26 cellular contexts compared by ENCODE assay signal in the genomic region with DNA sequence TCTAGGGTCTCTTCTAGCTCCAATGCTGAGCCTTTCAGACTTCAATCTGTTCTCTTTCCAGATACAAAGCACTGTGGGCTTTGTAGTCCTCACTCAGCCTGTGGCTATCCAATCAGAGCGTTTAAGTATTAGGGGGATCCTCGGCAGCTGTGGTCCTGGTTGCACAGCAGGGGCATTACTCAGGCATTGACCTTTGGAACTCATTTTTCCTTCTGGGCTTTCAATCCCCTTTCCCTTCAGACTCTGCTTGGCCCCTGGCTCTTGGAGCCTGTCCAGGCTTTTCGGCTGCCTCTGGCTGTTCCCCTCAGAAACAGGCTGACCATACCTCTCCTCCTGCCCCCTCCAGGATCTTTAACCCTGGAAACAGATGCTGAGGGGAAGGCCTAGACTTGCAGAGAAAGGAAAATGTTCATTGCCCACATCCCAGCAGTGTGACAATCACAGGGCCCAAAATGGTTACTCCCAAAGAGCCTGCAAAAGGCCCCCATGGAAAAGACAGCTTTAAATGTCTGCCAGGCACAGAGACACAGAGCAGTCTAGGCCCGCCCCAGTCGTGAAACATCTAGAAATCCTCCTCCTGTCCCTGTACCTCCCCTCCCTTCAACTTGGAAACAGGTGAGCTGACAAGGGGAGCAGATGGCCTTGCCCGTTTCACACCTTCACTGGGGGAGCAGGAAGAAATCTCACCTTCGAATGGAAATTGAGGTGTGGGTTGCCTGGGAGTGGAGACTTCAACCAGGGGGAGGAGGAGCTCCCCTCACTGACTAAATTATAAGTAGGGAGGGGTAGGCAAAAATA. TPM values are rescaled to one million over a fixed set of nuclear protein-coding genes. Genes with fewer than 3 reads are reported as not detected.
DNase-seq lines count a peak whose midpoint lies in the region; ATAC-seq and TF ChIP-seq lines count a peak whose summit lies in the region.
"Had no signal": no experiment of that assay in that cellular context is flagged by ENCODE, and none has a peak within 500 bp of the region (broad histone marks: within the 10 kb centered on the region; RNA-seq: fewer than 3 reads in every experiment).

No MANE protein-coding gene starts in this region.

- ATAC-seq in heart right ventricle = peak in 1 of 8 donors; percentile 3
- no peak for ATAC-seq in right cardiac atrium
- no peak for ATAC-seq in psoas muscle
- ATAC-seq in GM19463 (IDR thresholded peaks at IDR 0.05; ENCODE audit: unreplicated experiment) = no peak
- no peak for ATAC-seq in GM19455 (IDR thresholded peaks at IDR 0.05; ENCODE audit: unreplicated experiment)
- ATAC-seq: activated CD4-positive, alpha-beta T cell treated with anti-CD3 and anti-CD28 coated beads for 36 hours; HCT116; T-helper 17 cell had no signal

- H3K4me1 ChIP-seq in heart right ventricle (peaks cover 11 to 58% (median 30%) of the 10 kb centered on the region in 9 donors), right cardiac atrium (ENCODE audit: control insufficient read depth, insufficient read depth, low read length) (peaks cover 7% of the 10 kb centered on the region), esophagus squamous epithelium (peaks cover 0 to 40% (median 30%) of the 10 kb centered on the region in 3 donors), psoas muscle (peaks cover 22% of the 10 kb centered on the region), breast epithelium (no peaks in the 10 kb centered on the region)

- intact Hi-C loops in heart right ventricle (cut with DNase I) (no loop called here), right cardiac atrium (cut with DNase I) (no loop called here), esophagus squamous epithelium (cut with DNase I) (no loop called here), psoas muscle (cut with DNase I) (no loop called here), breast epithelium (cut with DNase I; ENCODE audit: low total_unique reads) (no loop called here)

- TF ChIP-seq CTCF in heart right ventricle (IDR thresholded peaks at IDR 0.05) (no peak), esophagus squamous epithelium (IDR thresholded peaks at IDR 0.05) (no peak), psoas muscle (IDR thresholded peaks at IDR 0.05) (no peak), breast epithelium (IDR thresholded peaks at IDR 0.05) (no peak)

- H3K27ac ChIP-seq in heart right ventricle (peak overlapping the region in 8 of 10 donors; percentile 25 to 81 (median 66)), right cardiac atrium (ENCODE audit: low read length) (no peak overlapping the region), esophagus squamous epithelium (peak overlapping the region in 3 of 4 donors; percentile 73 to 79 (median 77)), psoas muscle (peak overlapping the region; percentile 46), breast epithelium (no peak overlapping the region)
- H3K27ac ChIP-seq: HL-60, SK-N-MC had no signal

- H3K36me3 ChIP-seq in heart right ventricle (peaks cover 0 to 6% (median 0%) of the 10 kb centered on the region in 9 donors), esophagus squamous epithelium (no peaks in the 10 kb centered on the region), psoas muscle (ENCODE audit: insufficient read depth in 1 of 2, low read depth in 1 of 2) (no peaks in the 10 kb centered on the region), breast epithelium (no peaks in the 10 kb centered on the region)

- H3K27me3 ChIP-seq in heart right ventricle (no peaks in the 10 kb centered on the region), right cardiac atrium (ENCODE audit: control insufficient read depth, insufficient read depth) (no peaks in the 10 kb centered on the region), esophagus squamous epithelium (no peaks in the 10 kb centered on the region), psoas muscle (ENCODE audit: insufficient read depth in 3 of 3, low read length in 2 of 3) (no peaks in the 10 kb centered on the region), breast epithelium (no peaks in the 10 kb centered on the region)

- H3K9me3 ChIP-seq in heart right ventricle (no peaks in the 10 kb centered on the region), right cardiac atrium (ENCODE audit: control insufficient read depth, low read length) (no peaks in the 10 kb centered on the region), esophagus squamous epithelium (no peaks in the 10 kb centered on the region), psoas muscle (no peaks in the 10 kb centered on the region), breast epithelium (no peaks in the 10 kb centered on the region)

- TF ChIP-seq POLR2A in esophagus squamous epithelium (IDR thresholded peaks at IDR 0.05) (no peak), breast epithelium (IDR thresholded peaks at IDR 0.05) (no peak)

- DNase-seq in heart right ventricle (no peak), right cardiac atrium (no peak), esophagus squamous epithelium (lab: John Stamatoyannopoulos, UW) (no peak), psoas muscle (no peak), CD1c-positive myeloid dendritic cell (ENCODE audit: extremely low spot score) (no peak), breast epithelium (ENCODE audit: low spot score in 2 of 2) (no peak)
- DNase-seq: ACHN; activated CD4-positive, alpha-beta T cell treated with anti-CD3 and anti-CD28 coated beads for 36 hours; activated gamma-delta T cell treated with Interleukin-2 at 50 U/mL for 16 hours; activated T-cell treated with anti-CD3 and anti-CD28 coated beads, Interleukin-2, amount 50 U/mL, for 1 hour; DND-41; Karpas-422; NCI-H146; NCI-H524 treated with DMSO at 0.1 percent for 48 hours; retina; RPMI8226; T-helper 17 cell; trophoblast cell had no signal

- no peak overlapping the region for H3K4me3 ChIP-seq in heart right ventricle
- no peak overlapping the region for H3K4me3 ChIP-seq in right cardiac atrium (ENCODE audit: low read length)
- H3K4me3 ChIP-seq in esophagus squamous epithelium = no peak overlapping the region
- no peak overlapping the region for H3K4me3 ChIP-seq in psoas muscle
- no peak overlapping the region for H3K4me3 ChIP-seq in breast epithelium
- H3K4me3 ChIP-seq: SK-N-MC had no signal

- 68% methylated on average over 7 of the region's 7 CpGs for WGBS in heart right ventricle, 2 donors
- 53% methylated on average over 7 of the region's 7 CpGs for whole genome bisulfite sequencing in right cardiac atrium
- whole genome bisulfite sequencing in esophagus squamous epithelium, 2 donors = 38 to 72% methylated on average over 7 of the region's 7 CpGs
- WGBS in psoas muscle, 3 donors = 50 to 64% (median 53%) methylated on average over 7 of the region's 7 CpGs

RNA-seq across cellular contexts. Expression of a gene that starts 13.7 kb away (rescaled TPM):
- total RNA-seq in heart right ventricle (1 to 10 TPM in 6 of 10 donors, under 1 TPM in 4; 0.40 to 1.6 (median 1.1) TPM), right cardiac atrium (1 to 10 TPM; 1.6 to 4.3 (median 2.2) TPM), esophagus squamous epithelium (under 1 TPM; 0.23 to 0.95 (median 0.62) TPM), psoas muscle (1 to 10 TPM in 1 of 4 donors, under 1 TPM in 3; 0.08 to 1.8 (median 0.24) TPM), breast epithelium (under 1 TPM; under 0.01 to 0.48 (median 0.44) TPM)
- polyA plus RNA-seq in heart right ventricle (1 to 10 TPM in 1 of 2 donors, under 1 TPM in 1; 0.97 to 1.5 TPM), right cardiac atrium (2.1 TPM), psoas muscle (under 1 TPM; 0.35 to 0.40 (median 0.35) TPM)
- total RNA-seq: activated CD4-positive, alpha-beta T cell treated with anti-CD3 and anti-CD28 coated beads for 36 hours; bronchial epithelial cell; kidney epithelial cell; T-helper 17 cell had no signal

RNA-seq across cellular contexts. Expression of a gene that starts 43.1 kb away (rescaled TPM):
- total RNA-seq in heart right ventricle = 1 to 10 TPM; 2.3 to 4.5 (median 3.6) TPM
- polyA plus RNA-seq in heart right ventricle = 1 to 10 TPM; 1.7 to 8.6 TPM
- 1 to 10 TPM; 3.3 to 6.0 (median 4.5) TPM for total RNA-seq in right cardiac atrium
- polyA plus RNA-seq in right cardiac atrium = 3.4 TPM
- 1 to 10 TPM in 3 of 4 donors, under 1 TPM in 1; 0.87 to 3.2 (median 1.8) TPM for total RNA-seq in esophagus squamous epithelium
- total RNA-seq in psoas muscle = 1 to 10 TPM in 3 of 4 donors, under 1 TPM in 1; 0.54 to 3.3 (median 1.2) TPM
- polyA plus RNA-seq in psoas muscle = 1 to 10 TPM; 1.3 to 8.5 (median 1.4) TPM
- total RNA-seq in breast epithelium = 1 to 10 TPM; 2.7 to 5.6 (median 5.6) TPM
- total RNA-seq: T-helper 17 cell had no signal

RNA-seq across cellular contexts. Expression of a gene that starts 44.4 kb away (rescaled TPM):
- total RNA-seq in heart right ventricle (10 to 100 TPM in 3 of 10 donors, 1 to 10 TPM in 7; 4.5 to 20.8 (median 7.0) TPM), right cardiac atrium (1 to 10 TPM; 4.3 to 8.6 (median 6.1) TPM), esophagus squamous epithelium (1 to 10 TPM in 2 of 4 donors, under 1 TPM in 2; 0.04 to 3.0 (median 0.74) TPM), psoas muscle (1 to 10 TPM in 1 of 4 donors, under 1 TPM in 3; 0.20 to 1.3 (median 0.63) TPM), breast epithelium (1 to 10 TPM in 2 of 3 donors, under 1 TPM in 1; 0.32 to 4.2 (median 3.6) TPM)
- polyA plus RNA-seq in heart right ventricle (1 to 10 TPM; 2.9 to 5.1 TPM), right cardiac atrium (4.1 TPM), psoas muscle (under 1 TPM in 2 of 3 donors, not detected in 1; 0.04 to 0.09 TPM)
- total RNA-seq: activated CD4-positive, alpha-beta T cell treated with anti-CD3 and anti-CD28 coated beads for 36 hours; fibroblast of lung had no signal

Comparison
In these comparisons a context has a peak if more than half of its experiments do, and no peak if none do; other contexts are left out.
1. H3K27ac ChIP-seq: peak in heart right ventricle (8 of 10), esophagus squamous epithelium (3 of 4) and psoas muscle (single experiment); none in right cardiac atrium (single experiment) and breast epithelium (0 of 2).